ENCODE assay signal across 18 cellular contexts in the genomic region with DNA sequence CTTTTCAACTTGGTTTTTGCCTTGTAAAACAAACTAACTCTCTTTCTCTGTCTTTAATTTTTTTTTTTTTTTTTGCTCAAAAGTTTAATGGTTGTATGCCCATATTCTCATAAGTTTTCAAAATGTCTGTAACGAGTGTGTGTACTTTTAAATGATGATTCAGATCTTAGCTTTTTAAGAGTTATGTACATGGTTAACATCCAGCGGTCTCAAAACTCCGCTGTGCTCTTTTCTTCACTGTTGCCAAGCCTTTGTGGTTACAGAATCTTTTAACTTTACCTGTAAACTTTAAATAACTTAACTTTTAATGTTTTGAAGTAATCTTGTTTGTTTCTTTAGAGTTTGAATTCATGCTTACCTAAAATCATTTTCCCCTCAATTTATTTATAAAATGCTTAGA.
DNase-seq lines count a peak whose midpoint lies in the region; ATAC-seq, FAIRE-seq and TF ChIP-seq lines count a peak whose summit lies in the region.
"Had no signal": no experiment of that assay in that cellular context is flagged by ENCODE, and none has a peak within 500 bp of the region (broad histone marks: within the 10 kb centered on the region; RNA-seq: fewer than 3 reads in every experiment).

No MANE protein-coding gene starts in this region.

- no TSS peak for BruUV-seq in Caco-2 (replicated peaks; lab: Mats Ljungman, UMichigan)
- BruUV-seq in IMR-90 (replicated peaks; lab: Mats Ljungman, UMichigan): no TSS peak

- H3K4ac ChIP-seq in IMR-90 (ENCODE audit: low read depth, low read length): peak overlapping the region; percentile 33

- TF ChIP-seq CTCF in Caco-2 (IDR thresholded peaks at IDR 0.05; ENCODE audit: insufficient read depth in 1 of 2, low read depth in 1 of 2, low read length in 1 of 2, severe bottlenecking in 1 of 2, unreplicated experiment in 1 of 2) (no peak), IMR-90 (conservative IDR thresholded peaks at IDR 0.05; ENCODE audit: low read depth, low read length) (no peak), chondrocyte (IDR thresholded peaks at IDR 0.05) (no peak), heart left ventricle (IDR thresholded peaks at IDR 0.05) (no peak), pancreas (IDR thresholded peaks at IDR 0.05) (no peak)

- H3K4me3 ChIP-seq in Caco-2 (ENCODE audit: low read depth, low read length) (no peak overlapping the region), IMR-90 (ENCODE audit: insufficient read depth, low read depth, low read length) (no peak overlapping the region), SK-N-MC (no peak overlapping the region), heart left ventricle (no peak overlapping the region), pancreas (no peak overlapping the region)
- H3K4me3 ChIP-seq: GM23338 had no signal

- no peak overlapping the region for H2AK5ac ChIP-seq in IMR-90 (ENCODE audit: low read depth, low read length)

- H3K27me3 Mint-ChIP-seq in Caco-2 (ENCODE audit: insufficient read depth, unreplicated experiment): no peaks in the 10 kb centered on the region
- no peaks in the 10 kb centered on the region for H3K27me3 Mint-ChIP-seq in chondrocyte (ENCODE audit: low read depth)
- H3K27me3 Mint-ChIP-seq: CD4-positive, CD25-positive, alpha-beta regulatory T cell had no signal

- H3K27ac Mint-ChIP-seq in Caco-2 (ENCODE audit: unreplicated experiment) (peak overlapping the region; percentile 33), chondrocyte (ENCODE audit: unreplicated experiment) (peak overlapping the region; percentile 70)
- H3K27ac Mint-ChIP-seq: CD4-positive, CD25-positive, alpha-beta regulatory T cell; GM23338 had no signal

- dilution Hi-C loops in IMR-90 (cut with HindIII; ENCODE audit: low sequenced_read_pairs, unreplicated experiment): no loop called here

- H4K8ac ChIP-seq in IMR-90 (ENCODE audit: low read depth in 2 of 2, low read length in 2 of 2): 0 out of 4 replicates have a peak overlapping the region, but pooled peaks of 1 of the 2 experiments have one; percentile 45

- H3K4me1 ChIP-seq in Caco-2 (peaks cover 25% of the 10 kb centered on the region), IMR-90 (ENCODE audit: control insufficient read depth, insufficient read depth, low read length) (peaks cover 5% of the 10 kb centered on the region), heart left ventricle (peaks cover 0 to 6% (median 0%) of the 10 kb centered on the region in 12 donors), pancreas (no peaks in the 10 kb centered on the region)
- H3K4me1 ChIP-seq: BE2C had no signal

- H3K9ac ChIP-seq in IMR-90 (ENCODE audit: low read depth, low read length): no peak overlapping the region
- H3K9ac ChIP-seq in SK-N-MC (ENCODE audit: insufficient read length): no peak overlapping the region

- H3K9me3 ChIP-seq in Caco-2 (no peaks in the 10 kb centered on the region), IMR-90 (ENCODE audit: control insufficient read depth, insufficient read depth, low read length) (no peaks in the 10 kb centered on the region), SK-N-MC (ENCODE audit: low read depth, low read length) (no peaks in the 10 kb centered on the region), heart left ventricle (no peaks in the 10 kb centered on the region), pancreas (no peaks in the 10 kb centered on the region)
- H3K9me3 ChIP-seq: BE2C had no signal

- CTCF ChIA-PET in Caco-2 (lab: Charles Lee): no interaction called here
- CTCF ChIA-PET in IMR-90 (lab: Yijun Ruan, JAX): no interaction called here

- peak overlapping the region; percentile 84; the same call in 2 of the 3 replicates for H2BK15ac ChIP-seq in IMR-90 (ENCODE audit: low read depth, low read length)

- H2BK120ac ChIP-seq in IMR-90 (ENCODE audit: low read depth, low read length): peak overlapping the region; percentile 49

- no peak for FAIRE-seq in pancreas (lab: Jason Lieb, UNC)
- FAIRE-seq: A204.1, H54 had no signal

- H2AFZ ChIP-seq in IMR-90 (replicated peaks; ENCODE audit: low read length, poor library complexity): no peak overlapping the region
- H2AFZ ChIP-seq: GM23338 had no signal

- TF ChIP-seq POLR2A in IMR-90 (IDR thresholded peaks at IDR 0.05; ENCODE audit: low read depth, low read length) (no peak), heart left ventricle (IDR thresholded peaks at IDR 0.05) (no peak)

- peak overlapping the region; percentile 47; the same call in 1 of the 2 replicates for H3K18ac ChIP-seq in IMR-90 (ENCODE audit: low read depth, low read length)

- peaks cover 5% of the 10 kb centered on the region for H3K9me1 ChIP-seq in IMR-90 (ENCODE audit: insufficient read depth, low read length)

- H3K27me3 ChIP-seq in Caco-2 (replicated peaks; ENCODE audit: control insufficient read depth, insufficient read depth, low read length): no peaks in the 10 kb centered on the region
- H3K27me3 ChIP-seq in IMR-90 (ENCODE audit: control insufficient read depth, insufficient read depth, low read length): no peaks in the 10 kb centered on the region
- H3K27me3 ChIP-seq in heart left ventricle: no peaks in the 10 kb centered on the region
- H3K27me3 ChIP-seq in pancreas: no peaks in the 10 kb centered on the region
- H3K27me3 ChIP-seq: BE2C had no signal

- H3K56ac ChIP-seq in IMR-90 (ENCODE audit: extremely low read depth, insufficient read depth, low read length): no peak overlapping the region

- H2AK9ac ChIP-seq in IMR-90 (replicated peaks; ENCODE audit: low read depth, low read length, poor library complexity): no peak overlapping the region

- H3K4me3 Mint-ChIP-seq in Caco-2 (ENCODE audit: unreplicated experiment): no peak overlapping the region
- H3K4me3 Mint-ChIP-seq in chondrocyte (ENCODE audit: unreplicated experiment): no peak overlapping the region
- H3K4me3 Mint-ChIP-seq: CD4-positive, CD25-positive, alpha-beta regulatory T cell; GM23338 had no signal

- H3K4me1 Mint-ChIP-seq in Caco-2 (ENCODE audit: low read depth, unreplicated experiment) (peaks cover 31% of the 10 kb centered on the region), chondrocyte (ENCODE audit: low read depth) (peaks cover 54% of the 10 kb centered on the region)
- H3K4me1 Mint-ChIP-seq: CD4-positive, CD25-positive, alpha-beta regulatory T cell had no signal

- H3K4me2 ChIP-seq in IMR-90 (ENCODE audit: low read depth, low read length): no peak overlapping the region
- H3K4me2 ChIP-seq: GM23338 had no signal

- H3K9me3 Mint-ChIP-seq in Caco-2 (ENCODE audit: unreplicated experiment) (peaks cover 10% of the 10 kb centered on the region), chondrocyte (ENCODE audit: low read depth) (no peaks in the 10 kb centered on the region)
- H3K9me3 Mint-ChIP-seq: GM23338 had no signal

- intact Hi-C loops in Caco-2 (cut with micrococcal nuclease; ENCODE audit: unreplicated experiment) (loop anchor here (5.0 kb wide), 1 partner anchor 331 kb away; no protein-coding TSS in a partner anchor), IMR-90 (cut with micrococcal nuclease) (no loop called here), heart left ventricle (cut with DNase I) (no loop called here), pancreas (cut with DNase I) (no loop called here), left colon (cut with DNase I, micrococcal nuclease) (no loop called here)

- peak overlapping the region; percentile 30 for H2BK5ac ChIP-seq in IMR-90 (ENCODE audit: low read depth, low read length, poor library complexity, severe bottlenecking)

- H3K27ac ChIP-seq in IMR-90 (ENCODE audit: insufficient read depth, low read length) (no peak overlapping the region; the same call in 1 of the 2 replicates), SK-N-MC (peak overlapping the region; percentile 94; the same call in 1 of the 2 replicates), heart left ventricle (no peak overlapping the region), pancreas (no peak overlapping the region)

- H3K36me3 ChIP-seq in Caco-2 (ENCODE audit: control insufficient read depth, insufficient read depth, low read length) (no peaks in the 10 kb centered on the region), IMR-90 (ENCODE audit: control insufficient read depth, insufficient read depth, low read length) (no peaks in the 10 kb centered on the region), SK-N-MC (ENCODE audit: insufficient read depth, low read length) (no peaks in the 10 kb centered on the region), heart left ventricle (no peaks in the 10 kb centered on the region), pancreas (no peaks in the 10 kb centered on the region)
- H3K36me3 ChIP-seq: BE2C had no signal

- H3K36me3 Mint-ChIP-seq in Caco-2 (ENCODE audit: insufficient read depth, unreplicated experiment) (no peaks in the 10 kb centered on the region), chondrocyte (ENCODE audit: low read depth) (no peaks in the 10 kb centered on the region)
- H3K36me3 Mint-ChIP-seq: CD4-positive, CD25-positive, alpha-beta regulatory T cell had no signal

- H3K79me1 ChIP-seq in IMR-90 (ENCODE audit: low read depth in 1 of 2, low read length in 2 of 2): no peaks in the 10 kb centered on the region

- H4K91ac ChIP-seq in IMR-90 (ENCODE audit: insufficient read depth, low read depth, low read length): peak overlapping the region; percentile 49

- peak overlapping the region; percentile 58; the same call in 1 of the 2 replicates for H3K14ac ChIP-seq in IMR-90 (replicated peaks; ENCODE audit: low read depth, low read length)

- WGBS in IMR-90 (ENCODE audit: extremely low coverage in 2 of 2, insufficient read length in 1 of 2), 2 experiments: no CpG with 5 or more reads among the region's 3 CpGs
- 93 to 96% (median 93%) methylated on average over 3 of the region's 3 CpGs for WGBS in heart left ventricle, 4 donors
- 71 to 81% methylated on average over 3 of the region's 3 CpGs for WGBS in pancreas, 2 donors

- no peaks in the 10 kb centered on the region for H4K20me1 ChIP-seq in IMR-90 (ENCODE audit: insufficient read depth, low read length)

- ATAC-seq in IMR-90 (ENCODE audit: low read depth) (no peak), heart left ventricle (no peak), pancreas (no peak), left colon (no peak)
- ATAC-seq: GM23338 had no signal

- H4K5ac ChIP-seq in IMR-90 (ENCODE audit: low read depth, low read length): 0 out of 2 replicates have a peak overlapping the region, but pooled peaks have one; percentile 29

- peak overlapping the region; percentile 73; the same call in 1 of the 2 replicates for H2BK20ac ChIP-seq in IMR-90 (ENCODE audit: low read depth, low read length)

- H3K23ac ChIP-seq in IMR-90 (ENCODE audit: low read depth, low read length): no peak overlapping the region

- TF ChIP-seq RAD21 in IMR-90 (IDR thresholded peaks at IDR 0.05; ENCODE audit: low read length): no peak

- POLR2A ChIA-PET in Caco-2 (lab: Charles Lee) (no interaction called here), IMR-90 (lab: Charles Lee; ENCODE audit: unreplicated experiment) (no interaction called here)

- DNase-seq in Caco-2: no peak
- peak; percentile 30 for DNase-seq in IMR-90
- no peak for DNase-seq in SK-N-MC (ENCODE audit: low read depth, low spot score)
- DNase-seq in chondrocyte (ENCODE audit: low spot score): no peak
- no peak for DNase-seq in heart left ventricle
- DNase-seq in pancreas: no peak
- no peak for DNase-seq in left colon
- DNase-seq in NCI-H1930 (lab: John Stamatoyannopoulos, UW): no peak
- DNase-seq: ACHN; BE2C; C1 segment of cervical spinal cord; CD4-positive, CD25-positive, alpha-beta regulatory T cell; DMS79 treated with DMSO at 0.1 percent for 48 hours; GF-D8; HCEC 1CT had no signal

- in situ Hi-C loops in IMR-90 (cut with MboI; ENCODE audit: low sequenced_read_pairs): no loop called here

TF ChIP-seq in IMR-90, 13 proteins besides CTCF, POLR2A, EP300 and RAD21 (continues in another document):
- TF ChIP-seq MAFK (IDR thresholded peaks at IDR 0.05; ENCODE audit: low read depth, low read length): no peak
